Comparison of ENCODE assay signal across 8 cellular contexts in the genomic region with DNA sequence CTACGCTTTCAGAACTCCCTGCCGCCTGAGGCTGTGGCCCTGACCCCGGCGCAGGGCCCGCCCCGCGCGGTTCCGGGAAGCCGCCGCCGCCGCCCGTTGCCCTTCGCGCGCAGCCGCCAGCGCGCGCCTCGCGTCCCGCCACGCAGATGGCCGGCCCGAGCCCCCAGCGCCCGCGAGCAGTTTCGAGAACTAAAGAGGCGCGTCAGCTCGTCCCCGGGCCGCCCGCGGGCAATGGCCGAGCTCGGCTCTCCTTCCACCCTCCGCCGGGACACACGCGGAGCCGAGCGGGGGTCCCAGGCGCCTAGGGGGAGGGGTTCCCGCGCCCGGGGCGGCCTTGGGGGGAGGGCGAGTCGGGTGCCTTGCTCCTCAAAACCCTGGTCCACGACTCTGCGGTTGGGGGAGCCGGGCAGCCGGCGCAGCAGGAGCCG. TPM values are rescaled to one million over a fixed set of nuclear protein-coding genes. Genes with fewer than 3 reads are reported as not detected.
DNase-seq lines count a peak whose midpoint lies in the region; ATAC-seq lines count a peak whose summit lies in the region.

No MANE protein-coding gene starts in this region.

- peak overlapping the region; percentile 98 for H3K4ac ChIP-seq in mesendoderm (ENCODE audit: low read depth, low read length)

- H3K4me1 ChIP-seq in mesendoderm (ENCODE audit: control insufficient read depth, low read depth, low read length) = peaks cover 2% of the 10 kb centered on the region

- ATAC-seq in activated CD4-positive, alpha-beta T cell treated with anti-CD3 and anti-CD28 coated beads for 36 hours = no peak
- peak; percentile 13 for ATAC-seq in effector memory CD8-positive, alpha-beta T cell (replicated peaks)
- ATAC-seq in stimulated activated naive B cell treated with anti-CD40 and anti-IgM and Interleukin-4, amounts not matched to agents 10 μg/mL and 1 μg/mL and 100 μg/mL, for 72 hours (replicated peaks) = peak; percentile 21 to 26

- H4K5ac ChIP-seq in mesendoderm (ENCODE audit: low read length) = no peak overlapping the region

- peak overlapping the region; percentile 35 for H2BK5ac ChIP-seq in mesendoderm (ENCODE audit: low read length)

- H3K36me3 Mint-ChIP-seq in activated CD4-positive, alpha-beta T cell treated with anti-CD3 and anti-CD28 coated beads for 36 hours (ENCODE audit: low read depth) = peaks cover 60% of the 10 kb centered on the region
- H3K36me3 Mint-ChIP-seq in activated CD4-positive, alpha-beta memory T cell treated with anti-CD3 and anti-CD28 coated beads, Interleukin-2, amount 10 ng/mL, durations not matched to agents 7 days and 5 days (ENCODE audit: low read depth) = peaks cover 58% of the 10 kb centered on the region
- H3K36me3 Mint-ChIP-seq in effector memory CD8-positive, alpha-beta T cell (ENCODE audit: insufficient read depth) = peaks cover 82% of the 10 kb centered on the region
- H3K36me3 Mint-ChIP-seq in stimulated activated naive B cell treated with anti-CD40 and anti-IgM and Interleukin-4, amounts not matched to agents 10 μg/mL and 1 μg/mL and 100 μg/mL, for 72 hours = peaks cover 38 to 48% of the 10 kb centered on the region in 2 donors

- peak overlapping the region; percentile 99 for H3K4me3 Mint-ChIP-seq in activated CD4-positive, alpha-beta T cell treated with anti-CD3 and anti-CD28 coated beads for 36 hours
- peak overlapping the region; percentile 86 for H3K4me3 Mint-ChIP-seq in activated CD4-positive, alpha-beta memory T cell treated with anti-CD3 and anti-CD28 coated beads, Interleukin-2, amount 10 ng/mL, durations not matched to agents 7 days and 5 days
- H3K4me3 Mint-ChIP-seq in effector memory CD8-positive, alpha-beta T cell = peak overlapping the region; percentile 86 to 97
- peak overlapping the region; percentile 94 to 96 for H3K4me3 Mint-ChIP-seq in stimulated activated naive B cell treated with anti-CD40 and anti-IgM and Interleukin-4, amounts not matched to agents 10 μg/mL and 1 μg/mL and 100 μg/mL, for 72 hours

- peak overlapping the region; percentile 100 for H3K27ac Mint-ChIP-seq in activated CD4-positive, alpha-beta T cell treated with anti-CD3 and anti-CD28 coated beads for 36 hours
- H3K27ac Mint-ChIP-seq in activated CD4-positive, alpha-beta memory T cell treated with anti-CD3 and anti-CD28 coated beads, Interleukin-2, amount 10 ng/mL, durations not matched to agents 7 days and 5 days = peak overlapping the region; percentile 96
- peak overlapping the region; percentile 99 to 100 for H3K27ac Mint-ChIP-seq in effector memory CD8-positive, alpha-beta T cell
- H3K27ac Mint-ChIP-seq in stimulated activated naive B cell treated with anti-CD40 and anti-IgM and Interleukin-4, amounts not matched to agents 10 μg/mL and 1 μg/mL and 100 μg/mL, for 72 hours = peak overlapping the region; percentile 99

- peak overlapping the region; percentile 94 for H3K56ac ChIP-seq in mesendoderm (ENCODE audit: low read length)

- peak overlapping the region; percentile 59 for H3K4me2 ChIP-seq in mesendoderm (ENCODE audit: low read length)

- H2AK5ac ChIP-seq in mesendoderm (ENCODE audit: low read length) = no peak overlapping the region

- H3K4me1 Mint-ChIP-seq in activated CD4-positive, alpha-beta T cell treated with anti-CD3 and anti-CD28 coated beads for 36 hours = peaks cover 36% of the 10 kb centered on the region
- peaks cover 41% of the 10 kb centered on the region for H3K4me1 Mint-ChIP-seq in activated CD4-positive, alpha-beta memory T cell treated with anti-CD3 and anti-CD28 coated beads, Interleukin-2, amount 10 ng/mL, durations not matched to agents 7 days and 5 days
- peaks cover 46 to 49% of the 10 kb centered on the region in 2 donors for H3K4me1 Mint-ChIP-seq in effector memory CD8-positive, alpha-beta T cell (ENCODE audit: low read depth in 2 of 2)
- H3K4me1 Mint-ChIP-seq in stimulated activated naive B cell treated with anti-CD40 and anti-IgM and Interleukin-4, amounts not matched to agents 10 μg/mL and 1 μg/mL and 100 μg/mL, for 72 hours = peaks cover 25 to 58% of the 10 kb centered on the region in 2 donors

- WGBS in mesendoderm (ENCODE audit: extremely low coverage, insufficient coverage, low lambda C conversion rate) = no CpG with 5 or more reads among the region's 59 CpGs

- peak; percentile 70 for DNase-seq in activated CD4-positive, alpha-beta T cell treated with anti-CD3 and anti-CD28 coated beads for 36 hours
- no peak for DNase-seq in activated CD4-positive, alpha-beta T cell treated with anti-CD3 and anti-CD28 coated beads for 1 hour
- DNase-seq in Jurkat, Clone E6-1 (ENCODE audit: low read depth, low spot score) = no peak
- DNase-seq in activated CD4-positive, alpha-beta memory T cell treated with anti-CD3 and anti-CD28 coated beads, Interleukin-2, amount 10 ng/mL, durations not matched to agents 7 days and 5 days = peak; percentile 68
- peak; percentile 42 to 50 (median 45) for DNase-seq in effector memory CD8-positive, alpha-beta T cell
- DNase-seq in mesendoderm = peak; percentile 46
- DNase-seq in stimulated activated naive B cell treated with anti-CD40 and anti-IgM and Interleukin-4, amounts not matched to agents 10 μg/mL and 1 μg/mL and 100 μg/mL, for 72 hours = peak; percentile 52
- no peak for DNase-seq in NCI-H2196 (lab: John Stamatoyannopoulos, UW; ENCODE audit: unreplicated experiment)

- H3K27ac ChIP-seq in mesendoderm (ENCODE audit: low read depth, low read length) = peak overlapping the region; percentile 87

- peaks cover 61% of the 10 kb centered on the region for H3K79me2 ChIP-seq in mesendoderm (ENCODE audit: control insufficient read depth, insufficient read depth, low read length)

- H3K27me3 ChIP-seq in mesendoderm (ENCODE audit: insufficient read depth, low read length, poor library complexity) = no peaks in the 10 kb centered on the region

- POLR2A ChIA-PET in activated CD4-positive, alpha-beta T cell treated with anti-CD3 and anti-CD28 coated beads for 36 hours (lab: Charles Lee) = interaction anchor here (0.8 to 1.8 kb wide), 5 partner anchors 11 to 287 kb away, joined by 3 to 24 read pairs (median 12); no protein-coding TSS in a partner anchor
- POLR2A ChIA-PET in activated CD4-positive, alpha-beta memory T cell treated with anti-CD3 and anti-CD28 coated beads, Interleukin-2, amount 10 ng/mL, durations not matched to agents 7 days and 5 days (lab: Charles Lee) = interaction anchor here (0.7 to 7.7 kb wide), 18 partner anchors 9 to 268 kb away, joined by 3 to 197 read pairs (median 5); a partner anchor contains a TSS

- peak overlapping the region; percentile 92 for H3K4me3 ChIP-seq in Jurkat, Clone E6-1 (ENCODE audit: low read length)
- H3K4me3 ChIP-seq in mesendoderm (ENCODE audit: low read length) = peak overlapping the region; percentile 83

- H3K9me3 Mint-ChIP-seq in activated CD4-positive, alpha-beta T cell treated with anti-CD3 and anti-CD28 coated beads for 36 hours (ENCODE audit: low read depth) = no peaks in the 10 kb centered on the region
- H3K9me3 Mint-ChIP-seq in activated CD4-positive, alpha-beta memory T cell treated with anti-CD3 and anti-CD28 coated beads, Interleukin-2, amount 10 ng/mL, durations not matched to agents 7 days and 5 days = no peaks in the 10 kb centered on the region
- H3K9me3 Mint-ChIP-seq in effector memory CD8-positive, alpha-beta T cell = no peaks in the 10 kb centered on the region
- H3K9me3 Mint-ChIP-seq in stimulated activated naive B cell treated with anti-CD40 and anti-IgM and Interleukin-4, amounts not matched to agents 10 μg/mL and 1 μg/mL and 100 μg/mL, for 72 hours = no peaks in the 10 kb centered on the region

- H2BK120ac ChIP-seq in mesendoderm (ENCODE audit: low read depth, low read length) = peak overlapping the region; percentile 92

- H3K18ac ChIP-seq in mesendoderm (ENCODE audit: low read length) = peak overlapping the region; percentile 100

- H3K27me3 Mint-ChIP-seq in activated CD4-positive, alpha-beta T cell treated with anti-CD3 and anti-CD28 coated beads for 36 hours = no peaks in the 10 kb centered on the region
- no peaks in the 10 kb centered on the region for H3K27me3 Mint-ChIP-seq in activated CD4-positive, alpha-beta memory T cell treated with anti-CD3 and anti-CD28 coated beads, Interleukin-2, amount 10 ng/mL, durations not matched to agents 7 days and 5 days
- no peaks in the 10 kb centered on the region for H3K27me3 Mint-ChIP-seq in effector memory CD8-positive, alpha-beta T cell
- no peaks in the 10 kb centered on the region for H3K27me3 Mint-ChIP-seq in stimulated activated naive B cell treated with anti-CD40 and anti-IgM and Interleukin-4, amounts not matched to agents 10 μg/mL and 1 μg/mL and 100 μg/mL, for 72 hours

- H3K36me3 ChIP-seq in mesendoderm (ENCODE audit: control insufficient read depth, insufficient read depth, low read length) = no peaks in the 10 kb centered on the region

- intact Hi-C loops in activated CD4-positive, alpha-beta T cell treated with anti-CD3 and anti-CD28 coated beads for 36 hours (cut with DNase I, micrococcal nuclease) = loop anchor here (1.0 to 10.0 kb wide), 4 partner anchors 8 to 410 kb away; no protein-coding TSS in a partner anchor

- no peaks in the 10 kb centered on the region for H3K79me1 ChIP-seq in mesendoderm (ENCODE audit: low read length)

- H4K8ac ChIP-seq in mesendoderm (ENCODE audit: low read depth, low read length) = peak overlapping the region; percentile 90

- CTCF ChIA-PET in activated CD4-positive, alpha-beta T cell treated with anti-CD3 and anti-CD28 coated beads for 36 hours (lab: Charles Lee) = interaction anchor here (0.6 to 1.4 kb wide), 6 partner anchors 11 to 51 kb away, joined by 3 to 9 read pairs (median 4); no protein-coding TSS in a partner anchor
- CTCF ChIA-PET in activated CD4-positive, alpha-beta memory T cell treated with anti-CD3 and anti-CD28 coated beads, Interleukin-2, amount 10 ng/mL, durations not matched to agents 7 days and 5 days (lab: Charles Lee) = interaction anchor here (0.8 to 1.4 kb wide), 6 partner anchors 8 to 115 kb away, joined by 3 to 7 read pairs (median 3); no protein-coding TSS in a partner anchor

- no peak overlapping the region for H2BK15ac ChIP-seq in mesendoderm (replicated peaks; ENCODE audit: low read depth)

- peak overlapping the region; percentile 91 for H3K9ac ChIP-seq in mesendoderm (ENCODE audit: low read length)

- H3K23ac ChIP-seq in mesendoderm (ENCODE audit: low read length) = peak overlapping the region; percentile 81

RNA-seq across cellular contexts. Expression of a gene that starts 1.8 kb away (rescaled TPM):
- 100 to 1,000 TPM; 410 to 466 TPM for total RNA-seq in activated CD4-positive, alpha-beta T cell treated with anti-CD3 and anti-CD28 coated beads for 36 hours
- polyA plus RNA-seq in Jurkat, Clone E6-1 (2012; ENCODE audit: insufficient read depth, insufficient read length) = 315 TPM
- total RNA-seq in activated CD4-positive, alpha-beta memory T cell treated with anti-CD3 and anti-CD28 coated beads, Interleukin-2, amount 10 ng/mL, durations not matched to agents 7 days and 5 days = 100 to 1,000 TPM; 477 to 494 TPM
- polyA plus RNA-seq in mesendoderm (2013, experiment 1 of 2) = 258 TPM
- polyA plus RNA-seq in mesendoderm (2013, experiment 2 of 2) = 258 TPM

RNA-seq across cellular contexts. Expression of a gene that starts 29.7 kb away (rescaled TPM):
- total RNA-seq in activated CD4-positive, alpha-beta T cell treated with anti-CD3 and anti-CD28 coated beads for 36 hours = 1 to 10 TPM; 1.8 to 2.3 TPM
- polyA plus RNA-seq in Jurkat, Clone E6-1 (2012; ENCODE audit: insufficient read depth, insufficient read length) = 3.0 TPM
- 1 to 10 TPM; 6.1 TPM for total RNA-seq in activated CD4-positive, alpha-beta memory T cell treated with anti-CD3 and anti-CD28 coated beads, Interleukin-2, amount 10 ng/mL, durations not matched to agents 7 days and 5 days
- 1.2 TPM for polyA plus RNA-seq in mesendoderm (2013, experiment 1 of 2)
- 1.1 TPM for polyA plus RNA-seq in mesendoderm (2013, experiment 2 of 2)

RNA-seq across cellular contexts. Expression of a gene that starts 35.7 kb away (rescaled TPM):
- not detected for total RNA-seq in activated CD4-positive, alpha-beta T cell treated with anti-CD3 and anti-CD28 coated beads for 36 hours
- polyA plus RNA-seq in Jurkat, Clone E6-1 (2012; ENCODE audit: insufficient read depth, insufficient read length) = not detected
- not detected for total RNA-seq in activated CD4-positive, alpha-beta memory T cell treated with anti-CD3 and anti-CD28 coated beads, Interleukin-2, amount 10 ng/mL, durations not matched to agents 7 days and 5 days
- not detected for polyA plus RNA-seq in mesendoderm (2013, experiment 1 of 2)
- 0.13 TPM for polyA plus RNA-seq in mesendoderm (2013, experiment 2 of 2)

Comparison
In these comparisons a context has a peak if more than half of its experiments do, and no peak if none do; other contexts are left out.
1. DNase-seq: peak in activated CD4-positive, alpha-beta T cell treated with anti-CD3 and anti-CD28 coated beads for 36 hours (single experiment), activated CD4-positive, alpha-beta memory T cell treated with anti-CD3 and anti-CD28 coated beads, Interleukin-2, amount 10 ng/mL, durations not matched to agents 7 days and 5 days (single experiment), effector memory CD8-positive, alpha-beta T cell (3 of 3), mesendoderm (single experiment) and stimulated activated naive B cell treated with anti-CD40 and anti-IgM and Interleukin-4, amounts not matched to agents 10 μg/mL and 1 μg/mL and 100 μg/mL, for 72 hours (single experiment); none in activated CD4-positive, alpha-beta T cell treated with anti-CD3 and anti-CD28 coated beads for 1 hour (single experiment), Jurkat, Clone E6-1 (single experiment) and NCI-H2196 (single experiment).
2. Peak in every context shown above with its lines, with median percentiles within 50 percentile points of each other: H3K27ac Mint-ChIP-seq and H3K4me3 Mint-ChIP-seq.